Comparison of ENCODE assay signal across 8 cellular contexts in the genomic region with DNA sequence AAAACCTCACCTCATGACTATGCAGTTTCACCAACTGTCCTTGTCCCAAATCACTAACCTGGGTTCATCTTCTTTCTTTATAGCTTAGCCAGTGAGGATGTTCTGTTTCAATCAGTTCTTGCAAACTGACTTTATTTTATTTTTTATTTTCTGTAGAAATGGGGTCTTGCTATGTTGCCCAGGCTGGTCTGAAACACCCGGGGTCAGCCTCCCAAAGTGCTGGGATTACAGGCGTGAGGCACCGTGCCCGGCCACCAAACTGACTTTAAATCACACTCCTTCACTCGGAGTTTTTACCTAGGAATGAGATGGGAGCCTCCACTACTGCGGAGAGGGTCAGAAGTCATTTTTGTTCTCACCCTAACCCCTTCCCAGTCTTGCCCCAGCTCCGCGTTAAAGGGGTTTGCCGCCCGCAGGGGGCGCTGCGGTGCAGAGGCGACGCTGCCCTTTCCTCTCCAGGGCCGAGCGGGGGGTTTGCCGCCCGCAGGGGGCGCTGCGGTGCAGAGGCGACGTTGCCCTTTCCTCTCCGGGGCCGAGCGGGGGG. TPM values are rescaled to one million over a fixed set of nuclear protein-coding genes. Genes with fewer than 3 reads are reported as not detected.
A peak's percentile ranks its signal among the peaks of the same experiment; 100 is the strongest.
DNase-seq lines count a peak whose midpoint lies in the region; ATAC-seq and TF ChIP-seq lines count a peak whose summit lies in the region.

No MANE protein-coding gene starts in this region.

- H3K4me3 ChIP-seq in AG10803 (ENCODE audit: low read length): no peak overlapping the region
- H3K4me3 ChIP-seq in KMS-11 (IDR thresholded peaks at IDR 0.05; ENCODE audit: insufficient read depth, low read depth, low read length): no peak overlapping the region
- H3K4me3 ChIP-seq in mucosa of descending colon: no peak overlapping the region

- no peak overlapping the region for H3K4me3 Mint-ChIP-seq in activated T-cell treated with anti-CD3 and anti-CD28 coated beads, Interleukin-2, amount 50 U/mL, for 4 hours

- intact Hi-C loops in mucosa of descending colon (cut with DNase I, micrococcal nuclease): no loop called here

- peaks cover 3% of the 10 kb centered on the region for H3K4me1 Mint-ChIP-seq in activated T-cell treated with anti-CD3 and anti-CD28 coated beads, Interleukin-2, amount 50 U/mL, for 4 hours (ENCODE audit: low read depth)

- H4K20me1 ChIP-seq in KMS-11 (ENCODE audit: insufficient read depth): no peaks in the 10 kb centered on the region

- H2AFZ ChIP-seq in KMS-11 (ENCODE audit: low read depth): peak overlapping the region; percentile 35; the same call in 1 of the 2 replicates

- H3K27ac ChIP-seq in KMS-11: no peak overlapping the region

- H3K36me3 ChIP-seq in KMS-11 (ENCODE audit: insufficient read depth) (no peaks in the 10 kb centered on the region), mucosa of descending colon (ENCODE audit: low read depth) (no peaks in the 10 kb centered on the region)

- H3K4me2 ChIP-seq in KMS-11: 0 out of 2 replicates have a peak overlapping the region, but pooled peaks have one; percentile 9

- no peaks in the 10 kb centered on the region for H3K36me3 Mint-ChIP-seq in activated T-cell treated with anti-CD3 and anti-CD28 coated beads, Interleukin-2, amount 50 U/mL, for 4 hours (ENCODE audit: insufficient read depth)

- peak in 1 of 2 donors; percentile 39 for ATAC-seq in activated T-cell treated with anti-CD3 and anti-CD28 coated beads, Interleukin-2, amount 50 U/mL, for 4 hours
- peak; percentile 47 for ATAC-seq in mucosa of descending colon
- no peak for ATAC-seq in GM21786 (IDR thresholded peaks at IDR 0.05; ENCODE audit: unreplicated experiment)
- ATAC-seq in HG03565 (IDR thresholded peaks at IDR 0.05; ENCODE audit: unreplicated experiment): no peak
- ATAC-seq in GM21390 (IDR thresholded peaks at IDR 0.05; ENCODE audit: unreplicated experiment): no peak

- no peak overlapping the region for H3K9ac ChIP-seq in KMS-11

- H3K79me2 ChIP-seq in KMS-11 (ENCODE audit: insufficient read depth, low read depth): no peaks in the 10 kb centered on the region

- H3K9me3 Mint-ChIP-seq in activated T-cell treated with anti-CD3 and anti-CD28 coated beads, Interleukin-2, amount 50 U/mL, for 4 hours: no peaks in the 10 kb centered on the region

- H3K27me3 ChIP-seq in KMS-11 (ENCODE audit: insufficient read depth, low read depth): peaks cover 6% of the 10 kb centered on the region; the same call in 1 of the 2 replicates

- H3K4me1 ChIP-seq in KMS-11 (ENCODE audit: low read depth, poor library complexity, severe bottlenecking): peaks cover 6% of the 10 kb centered on the region
- peaks cover 10% of the 10 kb centered on the region for H3K4me1 ChIP-seq in mucosa of descending colon (ENCODE audit: low read depth)

- TF ChIP-seq CTCF in AG10803 (conservative IDR thresholded peaks at IDR 0.05; ENCODE audit: low read length) (peak; percentile 30), KMS-11 (conservative IDR thresholded peaks at IDR 0.05; ENCODE audit: low read depth, low read length) (no peak), mucosa of descending colon (IDR thresholded peaks at IDR 0.05) (no peak)

- no peaks in the 10 kb centered on the region for H3K9me3 ChIP-seq in mucosa of descending colon

- peaks cover under 1% of the 10 kb centered on the region for H3K27me3 Mint-ChIP-seq in activated T-cell treated with anti-CD3 and anti-CD28 coated beads, Interleukin-2, amount 50 U/mL, for 4 hours (ENCODE audit: low read depth)

- no peak for DNase-seq in AG10803 (ENCODE audit: low read depth)
- DNase-seq in activated T-cell treated with anti-CD3 and anti-CD28 coated beads, Interleukin-2, amount 50 U/mL, for 4 hours: peak; percentile 50
- DNase-seq in mucosa of descending colon: peak; percentile 69 to 78 (median 76)
- DNase-seq in SIG-M5 (lab: John Stamatoyannopoulos, UW): no peak

RNA-seq across cellular contexts. Expression of a gene that starts 7.0 kb away (rescaled TPM):
- 1 to 10 TPM in 2 of 3 donors, under 1 TPM in 1; 0.87 to 2.9 (median 2.1) TPM for total RNA-seq in activated T-cell treated with anti-CD3 and anti-CD28 coated beads, Interleukin-2, amount 50 U/mL, for 4 hours
- 100 to 1,000 TPM in 1 of 3 donors, 10 to 100 TPM in 2; 62.9 to 134 (median 94.9) TPM for total RNA-seq in mucosa of descending colon

RNA-seq across cellular contexts. Expression of a gene that starts 51.3 kb away (rescaled TPM):
- total RNA-seq in activated T-cell treated with anti-CD3 and anti-CD28 coated beads, Interleukin-2, amount 50 U/mL, for 4 hours: 1 to 10 TPM; 6.9 to 8.8 (median 8.1) TPM
- total RNA-seq in mucosa of descending colon: 1 to 10 TPM; 8.2 to 8.5 (median 8.4) TPM

Comparison
In these comparisons a context has a peak if more than half of its experiments do, and no peak if none do; other contexts are left out.
1. DNase-seq: peak in activated T-cell treated with anti-CD3 and anti-CD28 coated beads, Interleukin-2, amount 50 U/mL, for 4 hours (single experiment) and mucosa of descending colon (3 of 3); none in AG10803 (single experiment) and SIG-M5 (single experiment).
2. RNA of a gene that starts 7.0 kb away (total RNA-seq): 62.9 to 134 TPM in mucosa of descending colon; 0.87 to 2.9 TPM in activated T-cell treated with anti-CD3 and anti-CD28 coated beads, Interleukin-2, amount 50 U/mL, for 4 hours; every median in the first group is over 10 times any median in the second.